Comparison of ENCODE assay signal across 8 cellular contexts in genomic region chrX:47836164-47837072, GRCh38. TPM values are rescaled to one million over a fixed set of nuclear protein-coding genes. Genes with fewer than 3 reads are reported as not detected.
A peak's percentile ranks its signal among the peaks of the same experiment; 100 is the strongest.
DNase-seq lines count a peak whose midpoint lies in the region; ATAC-seq and TF ChIP-seq lines count a peak whose summit lies in the region.

Gene ZNF81, plus strand, starts transcription at chrX:47836902. Its CDS starts 9,366 bp downstream, at chrX:47846268.

- intact Hi-C loops in colonic mucosa (cut with DNase I) = no loop called here

- ATAC-seq in GM19328 (IDR thresholded peaks at IDR 0.05; ENCODE audit: unreplicated experiment) (peak; percentile 88), HG03469 (IDR thresholded peaks at IDR 0.05; ENCODE audit: unreplicated experiment) (peak; percentile 84)

- peak within 1 kb of the TSS; percentile 67 to 81 (median 79) for H3K9ac ChIP-seq in BLaER1 treated with 17β-estradiol and CSF1 and Interleukin-3, amounts not matched to agents 10 nM and 100 nM
- peak within 1 kb of the TSS; percentile 58 to 62 for H3K9ac ChIP-seq in colonic mucosa (ENCODE audit: low read depth in 2 of 2, low read length in 2 of 2)

- H3K27me3 ChIP-seq in BLaER1 treated with 17β-estradiol and CSF1 and Interleukin-3, amounts not matched to agents 10 nM and 100 nM = peaks cover 60 to 100% (median 96%) of the 10 kb centered on the region in 11 experiments
- H3K27me3 ChIP-seq in colonic mucosa = no peaks in the 10 kb centered on the region

- no peaks in the 10 kb centered on the region for H3K36me3 ChIP-seq in BLaER1 treated with 17β-estradiol and CSF1 and Interleukin-3, amounts not matched to agents 10 nM and 100 nM
- no peaks in the 10 kb centered on the region for H3K36me3 ChIP-seq in colonic mucosa

- no peaks in the 10 kb centered on the region for H3K9me3 ChIP-seq in BLaER1 treated with 17β-estradiol and CSF1 and Interleukin-3, amounts not matched to agents 10 nM and 100 nM (replicated peaks in 1 of 11)
- no peaks in the 10 kb centered on the region for H3K9me3 ChIP-seq in colonic mucosa

- peak; percentile 95 to 97 for DNase-seq in NCI-H526 (lab: John Stamatoyannopoulos, UW)
- DNase-seq in activated CD4-positive, alpha-beta T cell treated with anti-CD3 and anti-CD28 coated beads for 48 hours = peak; percentile 93
- DNase-seq in colonic mucosa = peak; percentile 95
- DNase-seq in kidney tubule cell (ENCODE audit: low spot score) = peak; percentile 97
- peak; percentile 60 to 84 (median 78) for DNase-seq in stimulated activated CD4-positive, alpha-beta T cell treated with anti-CD3 and anti-CD28 coated beads, Interleukin-1b, Interleukin-23, amount 100 ng/mL, for 24 hours (ENCODE audit: low read depth in 4 of 4, low spot score in 1 of 4)

- H3K4me3 ChIP-seq in BLaER1 treated with 17β-estradiol and CSF1 and Interleukin-3, amounts not matched to agents 10 nM and 100 nM = peak within 1 kb of the TSS; percentile 57 to 74 (median 66)
- peak within 1 kb of the TSS; percentile 37 for H3K4me3 ChIP-seq in colonic mucosa

- peak within 1 kb of the TSS; percentile 52 to 76 (median 70) for H3K4me2 ChIP-seq in BLaER1 treated with 17β-estradiol and CSF1 and Interleukin-3, amounts not matched to agents 10 nM and 100 nM

- H3K4me1 ChIP-seq in BLaER1 treated with 17β-estradiol and CSF1 and Interleukin-3, amounts not matched to agents 10 nM and 100 nM = peaks cover 7 to 25% (median 17%) of the 10 kb centered on the region in 10 experiments; a peak in 14 of 20 replicates
- no peaks in the 10 kb centered on the region for H3K4me1 ChIP-seq in colonic mucosa

- 0 out of 22 replicates have a peak, but pooled peaks cover 0 to 7% (median 0%) of the 10 kb centered on the region in 11 experiments for H4K20me1 ChIP-seq in BLaER1 treated with 17β-estradiol and CSF1 and Interleukin-3, amounts not matched to agents 10 nM and 100 nM

- TF ChIP-seq CTCF in colonic mucosa (IDR thresholded peaks at IDR 0.05) = no peak

- H3K27ac ChIP-seq in BLaER1 treated with 17β-estradiol and CSF1 and Interleukin-3, amounts not matched to agents 10 nM and 100 nM = peak within 1 kb of the TSS in 10 of 11 experiments; percentile 51 to 83 (median 73); a peak in 19 of 22 replicates
- peak within 1 kb of the TSS; percentile 51 for H3K27ac ChIP-seq in colonic mucosa

RNA-seq across cellular contexts. Expression of gene ZNF81, which starts in this region (rescaled TPM):
- total RNA-seq in colonic mucosa = 10 to 100 TPM in 1 of 2 donors, 1 to 10 TPM in 1; 8.8 to 13.3 TPM

Comparison
In these comparisons a context has a peak if more than half of its experiments do, and no peak if none do; other contexts are left out.
1. Peak in every context shown above with its lines: DNase-seq, ATAC-seq, H3K4me3 ChIP-seq and H3K27ac ChIP-seq.